10 cellular contexts compared by ENCODE assay signal in the genomic region with DNA sequence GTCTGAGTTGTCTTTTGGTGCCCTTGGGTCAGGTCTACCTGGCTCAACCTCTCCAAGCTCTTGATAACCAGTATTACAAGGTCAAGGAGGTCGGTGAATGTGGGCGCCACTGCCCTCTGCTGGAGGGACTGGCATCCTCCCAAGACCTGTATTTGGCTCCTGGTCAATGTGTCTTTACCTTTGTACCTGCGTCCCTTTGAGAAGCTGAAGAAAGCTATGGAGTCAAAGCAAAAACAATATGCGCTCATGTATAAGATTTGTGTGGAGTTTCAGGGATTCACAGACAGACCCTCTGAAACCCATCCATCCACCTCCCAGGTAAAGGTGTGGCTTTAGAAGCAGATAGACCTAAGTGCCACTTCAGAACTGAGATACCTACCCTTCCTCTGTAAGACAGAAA.
DNase-seq lines count a peak whose midpoint lies in the region; ATAC-seq, FAIRE-seq and TF ChIP-seq lines count a peak whose summit lies in the region.
"Had no signal": no experiment of that assay in that cellular context is flagged by ENCODE, and none has a peak within 500 bp of the region (broad histone marks: within the 10 kb centered on the region; RNA-seq: fewer than 3 reads in every experiment).

No MANE protein-coding gene starts in this region.

- peak; percentile 21 for DNase-seq in NCI-H1092 (lab: John Stamatoyannopoulos, UW)
- DNase-seq in NCI-H1092 treated with DMSO at 0.1 percent for 48 hours (lab: John Stamatoyannopoulos, UW): no peak
- peak; percentile 42 for DNase-seq in NCI-H510A (lab: John Stamatoyannopoulos, UW)
- DNase-seq in activated CD8-positive, alpha-beta memory T cell treated with anti-CD3 and anti-CD28 coated beads, Interleukin-2, amount 10 ng/mL, durations not matched to agents 7 days and 5 days: peak; percentile 85
- no peak for DNase-seq in esophagus squamous epithelium (lab: John Stamatoyannopoulos, UW)
- peak; percentile 46 to 80 (median 70) for DNase-seq in pancreas
- no peak for DNase-seq in vagina (ENCODE audit: extremely low spot score in 2 of 2)
- DNase-seq in middle frontal gyrus (ENCODE audit: extremely low spot score, low spot score): no peak

- peaks cover 8% of the 10 kb centered on the region for H3K4me1 Mint-ChIP-seq in activated CD8-positive, alpha-beta memory T cell treated with anti-CD3 and anti-CD28 coated beads, Interleukin-2, amount 10 ng/mL, durations not matched to agents 7 days and 5 days

- H3K27ac ChIP-seq in esophagus squamous epithelium: no peak overlapping the region
- no peak overlapping the region for H3K27ac ChIP-seq in pancreas
- no peak overlapping the region for H3K27ac ChIP-seq in vagina
- H3K27ac ChIP-seq: BLaER1 treated with 17β-estradiol and CSF1 and Interleukin-3, amounts not matched to agents 10 nM and 100 nM; epithelial cell of prostate had no signal

- H3K9me3 Mint-ChIP-seq in activated CD8-positive, alpha-beta memory T cell treated with anti-CD3 and anti-CD28 coated beads, Interleukin-2, amount 10 ng/mL, durations not matched to agents 7 days and 5 days (ENCODE audit: low read depth): no peaks in the 10 kb centered on the region

- ATAC-seq in activated CD8-positive, alpha-beta memory T cell treated with anti-CD3 and anti-CD28 coated beads, Interleukin-2, amount 10 ng/mL, durations not matched to agents 7 days and 5 days: peak; percentile 95
- ATAC-seq in pancreas: peak; percentile 86 to 98 (median 92)

- TF ChIP-seq CTCF in esophagus squamous epithelium (IDR thresholded peaks at IDR 0.05): peak; percentile 59 to 83 (median 78)
- peak; percentile 32 to 51 (median 42) for TF ChIP-seq CTCF in pancreas (IDR thresholded peaks at IDR 0.05)
- TF ChIP-seq CTCF in vagina (IDR thresholded peaks at IDR 0.05): peak in 2 of 3 experiments; percentile 28 to 49

- peaks cover 6% of the 10 kb centered on the region for H3K27me3 Mint-ChIP-seq in activated CD8-positive, alpha-beta memory T cell treated with anti-CD3 and anti-CD28 coated beads, Interleukin-2, amount 10 ng/mL, durations not matched to agents 7 days and 5 days

- intact Hi-C loops in esophagus squamous epithelium (cut with DNase I): loop anchor here (10.0 kb wide), 1 partner anchor 188 kb away; no protein-coding TSS in a partner anchor
- intact Hi-C loops in pancreas (cut with DNase I): no loop called here
- intact Hi-C loops in vagina (cut with DNase I): no loop called here

- H3K27me3 ChIP-seq in esophagus squamous epithelium (no peaks in the 10 kb centered on the region), pancreas (peaks cover 0 to 5% (median 0%) of the 10 kb centered on the region in 4 donors), vagina (no peaks in the 10 kb centered on the region)
- H3K27me3 ChIP-seq: BLaER1 treated with 17β-estradiol and CSF1 and Interleukin-3, amounts not matched to agents 10 nM and 100 nM had no signal

- no peak overlapping the region for H3K27ac Mint-ChIP-seq in activated CD8-positive, alpha-beta memory T cell treated with anti-CD3 and anti-CD28 coated beads, Interleukin-2, amount 10 ng/mL, durations not matched to agents 7 days and 5 days

- H3K36me3 ChIP-seq in esophagus squamous epithelium (no peaks in the 10 kb centered on the region), pancreas (no peaks in the 10 kb centered on the region), vagina (no peaks in the 10 kb centered on the region)
- H3K36me3 ChIP-seq: BLaER1 treated with 17β-estradiol and CSF1 and Interleukin-3, amounts not matched to agents 10 nM and 100 nM had no signal

- H3K4me3 ChIP-seq in esophagus squamous epithelium: no peak overlapping the region
- no peak overlapping the region for H3K4me3 ChIP-seq in pancreas
- H3K4me3 ChIP-seq in vagina: no peak overlapping the region
- H3K4me3 ChIP-seq: BLaER1 treated with 17β-estradiol and CSF1 and Interleukin-3, amounts not matched to agents 10 nM and 100 nM had no signal

- TF ChIP-seq POLR2A in esophagus squamous epithelium (IDR thresholded peaks at IDR 0.05) (no peak), vagina (IDR thresholded peaks at IDR 0.05) (no peak)

- 19 to 42% methylated on average over 4 of the region's 4 CpGs for WGBS in esophagus squamous epithelium, 2 donors
- WGBS in pancreas, 2 donors: 18 to 19% methylated on average over 4 of the region's 4 CpGs

- FAIRE-seq in pancreas (lab: Jason Lieb, UNC): no peak

- H3K9me3 ChIP-seq in esophagus squamous epithelium (no peaks in the 10 kb centered on the region), pancreas (no peaks in the 10 kb centered on the region), vagina (no peaks in the 10 kb centered on the region)
- H3K9me3 ChIP-seq: BLaER1 treated with 17β-estradiol and CSF1 and Interleukin-3, amounts not matched to agents 10 nM and 100 nM had no signal

- H3K36me3 Mint-ChIP-seq in activated CD8-positive, alpha-beta memory T cell treated with anti-CD3 and anti-CD28 coated beads, Interleukin-2, amount 10 ng/mL, durations not matched to agents 7 days and 5 days: no peaks in the 10 kb centered on the region

- H3K4me3 Mint-ChIP-seq in activated CD8-positive, alpha-beta memory T cell treated with anti-CD3 and anti-CD28 coated beads, Interleukin-2, amount 10 ng/mL, durations not matched to agents 7 days and 5 days: no peak overlapping the region

- H3K4me1 ChIP-seq in esophagus squamous epithelium (no peaks in the 10 kb centered on the region), pancreas (no peaks in the 10 kb centered on the region), vagina (no peaks in the 10 kb centered on the region)

- CTCF ChIA-PET in activated CD8-positive, alpha-beta memory T cell treated with anti-CD3 and anti-CD28 coated beads, Interleukin-2, amount 10 ng/mL, durations not matched to agents 7 days and 5 days (lab: Charles Lee): interaction anchor here (0.6 to 4.0 kb wide), 44 partner anchors 9 to 403 kb away, joined by 3 to 32 read pairs (median 4); a partner anchor contains a TSS

Comparison
In these comparisons a context has a peak if more than half of its experiments do, and no peak if none do; other contexts are left out.
1. DNase-seq: peak in NCI-H1092 (single experiment), NCI-H510A (single experiment), activated CD8-positive, alpha-beta memory T cell treated with anti-CD3 and anti-CD28 coated beads, Interleukin-2, amount 10 ng/mL, durations not matched to agents 7 days and 5 days (single experiment) and pancreas (6 of 6); none in NCI-H1092 treated with DMSO at 0.1 percent for 48 hours (single experiment), esophagus squamous epithelium (single experiment), vagina (0 of 2) and middle frontal gyrus (single experiment).
2. Peak in every context shown above with its lines, with median percentiles within 50 percentile points of each other: CTCF ChIP-seq.